In the genomic region with DNA sequence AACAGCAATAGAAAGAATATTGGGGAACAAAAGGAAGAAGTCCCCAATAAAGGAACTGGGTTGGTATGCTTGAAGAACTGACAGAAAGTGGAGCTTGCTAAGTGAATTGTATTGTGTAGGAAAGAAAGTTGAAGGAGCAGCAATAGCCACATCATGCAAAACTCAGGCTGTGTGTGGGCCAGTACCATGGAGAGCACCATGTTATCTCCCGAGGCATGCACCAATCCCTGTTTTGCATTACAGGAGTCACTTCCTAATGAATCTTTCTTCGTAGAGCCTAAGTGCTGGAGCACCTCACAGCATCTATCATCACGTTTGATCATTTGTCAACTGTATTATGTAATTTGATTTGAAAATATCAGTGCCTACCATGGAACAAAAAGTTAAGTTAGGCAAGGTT, we compare ENCODE assay signal across 1 cellular context.
A peak's percentile ranks its signal among the peaks of the same experiment; 100 is the strongest.
TF ChIP-seq lines count a peak whose summit lies in the region.

No MANE protein-coding gene starts in this region.

TF ChIP-seq in GM12878, 131 proteins besides CTCF, POLR2A, EP300 and RAD21:
- no peak for TF ChIP-seq TCF12 (IDR thresholded peaks at IDR 0.05; ENCODE audit: low read depth, low read length)
- no peak for TF ChIP-seq ZSCAN29 (IDR thresholded peaks at IDR 0.05)
- TF ChIP-seq, protein P1, sequence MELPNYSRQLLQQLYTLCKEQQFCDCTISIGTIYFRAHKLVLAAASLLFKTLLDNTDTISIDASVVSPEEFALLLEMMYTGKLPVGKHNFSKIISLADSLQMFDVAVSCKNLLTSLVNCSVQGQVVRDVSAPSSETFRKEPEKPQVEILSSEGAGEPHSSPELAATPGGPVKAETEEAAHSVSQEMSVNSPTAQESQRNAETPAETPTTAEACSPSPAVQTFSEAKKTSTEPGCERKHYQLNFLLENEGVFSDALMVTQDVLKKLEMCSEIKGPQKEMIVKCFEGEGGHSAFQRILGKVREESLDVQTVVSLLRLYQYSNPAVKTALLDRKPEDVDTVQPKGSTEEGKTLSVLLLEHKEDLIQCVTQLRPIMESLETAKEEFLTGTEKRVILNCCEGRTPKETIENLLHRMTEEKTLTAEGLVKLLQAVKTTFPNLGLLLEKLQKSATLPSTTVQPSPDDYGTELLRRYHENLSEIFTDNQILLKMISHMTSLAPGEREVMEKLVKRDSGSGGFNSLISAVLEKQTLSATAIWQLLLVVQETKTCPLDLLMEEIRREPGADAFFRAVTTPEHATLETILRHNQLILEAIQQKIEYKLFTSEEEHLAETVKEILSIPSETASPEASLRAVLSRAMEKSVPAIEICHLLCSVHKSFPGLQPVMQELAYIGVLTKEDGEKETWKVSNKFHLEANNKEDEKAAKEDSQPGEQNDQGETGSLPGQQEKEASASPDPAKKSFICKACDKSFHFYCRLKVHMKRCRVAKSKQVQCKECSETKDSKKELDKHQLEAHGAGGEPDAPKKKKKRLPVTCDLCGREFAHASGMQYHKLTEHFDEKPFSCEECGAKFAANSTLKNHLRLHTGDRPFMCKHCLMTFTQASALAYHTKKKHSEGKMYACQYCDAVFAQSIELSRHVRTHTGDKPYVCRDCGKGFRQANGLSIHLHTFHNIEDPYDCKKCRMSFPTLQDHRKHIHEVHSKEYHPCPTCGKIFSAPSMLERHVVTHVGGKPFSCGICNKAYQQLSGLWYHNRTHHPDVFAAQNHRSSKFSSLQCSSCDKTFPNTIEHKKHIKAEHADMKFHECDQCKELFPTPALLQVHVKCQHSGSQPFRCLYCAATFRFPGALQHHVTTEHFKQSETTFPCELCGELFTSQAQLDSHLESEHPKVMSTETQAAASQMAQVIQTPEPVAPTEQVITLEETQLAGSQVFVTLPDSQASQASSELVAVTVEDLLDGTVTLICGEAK (IDR thresholded peaks at IDR 0.05; ENCODE audit: borderline replicate concordance): no peak
- TF ChIP-seq, protein P2, sequence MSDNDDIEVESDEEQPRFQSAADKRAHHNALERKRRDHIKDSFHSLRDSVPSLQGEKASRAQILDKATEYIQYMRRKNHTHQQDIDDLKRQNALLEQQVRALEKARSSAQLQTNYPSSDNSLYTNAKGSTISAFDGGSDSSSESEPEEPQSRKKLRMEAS (IDR thresholded peaks at IDR 0.05; ENCODE audit: low read depth, low read length): no peak
- TF ChIP-seq, protein P3, sequence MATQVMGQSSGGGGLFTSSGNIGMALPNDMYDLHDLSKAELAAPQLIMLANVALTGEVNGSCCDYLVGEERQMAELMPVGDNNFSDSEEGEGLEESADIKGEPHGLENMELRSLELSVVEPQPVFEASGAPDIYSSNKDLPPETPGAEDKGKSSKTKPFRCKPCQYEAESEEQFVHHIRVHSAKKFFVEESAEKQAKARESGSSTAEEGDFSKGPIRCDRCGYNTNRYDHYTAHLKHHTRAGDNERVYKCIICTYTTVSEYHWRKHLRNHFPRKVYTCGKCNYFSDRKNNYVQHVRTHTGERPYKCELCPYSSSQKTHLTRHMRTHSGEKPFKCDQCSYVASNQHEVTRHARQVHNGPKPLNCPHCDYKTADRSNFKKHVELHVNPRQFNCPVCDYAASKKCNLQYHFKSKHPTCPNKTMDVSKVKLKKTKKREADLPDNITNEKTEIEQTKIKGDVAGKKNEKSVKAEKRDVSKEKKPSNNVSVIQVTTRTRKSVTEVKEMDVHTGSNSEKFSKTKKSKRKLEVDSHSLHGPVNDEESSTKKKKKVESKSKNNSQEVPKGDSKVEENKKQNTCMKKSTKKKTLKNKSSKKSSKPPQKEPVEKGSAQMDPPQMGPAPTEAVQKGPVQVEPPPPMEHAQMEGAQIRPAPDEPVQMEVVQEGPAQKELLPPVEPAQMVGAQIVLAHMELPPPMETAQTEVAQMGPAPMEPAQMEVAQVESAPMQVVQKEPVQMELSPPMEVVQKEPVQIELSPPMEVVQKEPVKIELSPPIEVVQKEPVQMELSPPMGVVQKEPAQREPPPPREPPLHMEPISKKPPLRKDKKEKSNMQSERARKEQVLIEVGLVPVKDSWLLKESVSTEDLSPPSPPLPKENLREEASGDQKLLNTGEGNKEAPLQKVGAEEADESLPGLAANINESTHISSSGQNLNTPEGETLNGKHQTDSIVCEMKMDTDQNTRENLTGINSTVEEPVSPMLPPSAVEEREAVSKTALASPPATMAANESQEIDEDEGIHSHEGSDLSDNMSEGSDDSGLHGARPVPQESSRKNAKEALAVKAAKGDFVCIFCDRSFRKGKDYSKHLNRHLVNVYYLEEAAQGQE (IDR thresholded peaks at IDR 0.05; ENCODE audit: low read depth, low read length): peak; percentile 88
- TF ChIP-seq, protein P4, sequence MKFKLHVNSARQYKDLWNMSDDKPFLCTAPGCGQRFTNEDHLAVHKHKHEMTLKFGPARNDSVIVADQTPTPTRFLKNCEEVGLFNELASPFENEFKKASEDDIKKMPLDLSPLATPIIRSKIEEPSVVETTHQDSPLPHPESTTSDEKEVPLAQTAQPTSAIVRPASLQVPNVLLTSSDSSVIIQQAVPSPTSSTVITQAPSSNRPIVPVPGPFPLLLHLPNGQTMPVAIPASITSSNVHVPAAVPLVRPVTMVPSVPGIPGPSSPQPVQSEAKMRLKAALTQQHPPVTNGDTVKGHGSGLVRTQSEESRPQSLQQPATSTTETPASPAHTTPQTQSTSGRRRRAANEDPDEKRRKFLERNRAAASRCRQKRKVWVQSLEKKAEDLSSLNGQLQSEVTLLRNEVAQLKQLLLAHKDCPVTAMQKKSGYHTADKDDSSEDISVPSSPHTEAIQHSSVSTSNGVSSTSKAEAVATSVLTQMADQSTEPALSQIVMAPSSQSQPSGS (IDR thresholded peaks at IDR 0.05; ENCODE audit: low read length): no peak
- no peak for TF ChIP-seq YY1 (IDR thresholded peaks at IDR 0.05; ENCODE audit: low read depth, low read length)
